ENCODE assay signal across 16 cellular contexts in genomic region chr9:93258818-93259489, GRCh38.
DNase-seq lines count a peak whose midpoint lies in the region; ATAC-seq and TF ChIP-seq lines count a peak whose summit lies in the region.
"Had no signal": no experiment of that assay in that cellular context is flagged by ENCODE, and none has a peak within 500 bp of the region (broad histone marks: within the 10 kb centered on the region; RNA-seq: fewer than 3 reads in every experiment).

No MANE protein-coding gene starts in this region.

- H3K79me2 ChIP-seq in hepatocyte: no peaks in the 10 kb centered on the region

- H2AFZ ChIP-seq in hepatocyte: no peak overlapping the region

- intact Hi-C loops in sigmoid colon (cut with DNase I): no loop called here

- WGBS in hepatocyte (ENCODE audit: low lambda C conversion rate, missing lambda C conversion rate): 90% methylated on average over 13 of the region's 33 CpGs
- WGBS in sigmoid colon, 2 donors: 81 to 92% methylated on average over 33 of the region's 33 CpGs

- H3K27ac ChIP-seq in HEK293 (ENCODE audit: extremely low read depth, low read depth, low read length) (no peak overlapping the region), hepatocyte (no peak overlapping the region), sigmoid colon (no peak overlapping the region), SJCRH30 (no peak overlapping the region)

- peak; percentile 30 for DNase-seq in activated CD8-positive, alpha-beta memory T cell treated with anti-CD3 and anti-CD28 coated beads for 24 hours
- no peak for DNase-seq in activated CD8-positive, alpha-beta memory T cell treated with anti-CD3 and anti-CD28 coated beads, Interleukin-2, amount 50 U/mL, for 4 hours
- DNase-seq in hepatocyte (ENCODE audit: low spot score): peak; percentile 3
- DNase-seq in sigmoid colon: peak; percentile 44
- no peak for DNase-seq in ACHN
- no peak for DNase-seq in SJCRH30
- DNase-seq: DMS79 treated with DMSO at 0.1 percent for 48 hours; erythroblast; Karpas-422; NCI-H1436 treated with DMSO at 0.1 percent for 48 hours; stimulated activated CD4-positive, alpha-beta T cell treated with anti-CD3 and anti-CD28 coated beads, Interleukin-15, amount 100 ng/mL, for 24 hours; stimulated activated naive B cell treated with anti-CD40 and anti-IgM and Interleukin-4, amounts not matched to agents 10 μg/mL and 1 μg/mL and 100 μg/mL, for 72 hours had no signal

- H4K20me1 ChIP-seq in hepatocyte (ENCODE audit: insufficient read depth, poor library complexity, severe bottlenecking): no peaks in the 10 kb centered on the region

- no peaks in the 10 kb centered on the region for H3K9me3 ChIP-seq in HEK293 (ENCODE audit: control insufficient read depth, insufficient read depth, low read depth, low read length)
- H3K9me3 ChIP-seq in hepatocyte (ENCODE audit: low read depth): no peaks in the 10 kb centered on the region
- no peaks in the 10 kb centered on the region for H3K9me3 ChIP-seq in sigmoid colon
- no peaks in the 10 kb centered on the region for H3K9me3 ChIP-seq in SJCRH30 (replicated peaks)

- no peak for TF ChIP-seq POLR2A in sigmoid colon (IDR thresholded peaks at IDR 0.05)

- POLR2A ChIA-PET in HEK293 (lab: Yijun Ruan, JAX): no interaction called here

- H3K4me3 ChIP-seq in HEK293 (ENCODE audit: low read depth, low read length) (no peak overlapping the region), hepatocyte (no peak overlapping the region), sigmoid colon (no peak overlapping the region), SJCRH30 (no peak overlapping the region)

- CTCF ChIA-PET in HEK293 (lab: Yijun Ruan, JAX): no interaction called here

- H3K36me3 ChIP-seq in HEK293 (ENCODE audit: control insufficient read depth in 2 of 2, insufficient read depth in 1 of 2, low read length in 2 of 2) (peaks cover 0 to 13% of the 10 kb centered on the region in 2 experiments; a peak in 1 of 3 replicates), hepatocyte (replicated peaks; ENCODE audit: insufficient read depth, low read depth) (no peaks in the 10 kb centered on the region), sigmoid colon (peaks cover 0 to 85% (median 11%) of the 10 kb centered on the region in 4 donors), SJCRH30 (no peaks in the 10 kb centered on the region)

- in situ Hi-C loops in ACHN (cut with HindIII; ENCODE audit: low pct_ligation_motif_present, low pct_unique_long_range_greater_than_20kb, low sequenced_read_pairs): no loop called here

- H3K4me1 ChIP-seq in HEK293 (ENCODE audit: control insufficient read depth, insufficient read depth, low read length) (no peaks in the 10 kb centered on the region), hepatocyte (ENCODE audit: insufficient read depth) (no peaks in the 10 kb centered on the region), sigmoid colon (no peaks in the 10 kb centered on the region), SJCRH30 (no peaks in the 10 kb centered on the region)

- ATAC-seq in HG02759 (IDR thresholded peaks at IDR 0.05; ENCODE audit: unreplicated experiment): no peak
- ATAC-seq: naive thymus-derived CD8-positive, alpha-beta T cell; Panc1; stimulated activated naive B cell treated with anti-CD40 and anti-IgM and Interleukin-4, amounts not matched to agents 10 μg/mL and 1 μg/mL and 100 μg/mL, for 72 hours had no signal

- TF ChIP-seq CTCF in HEK293 (tag by site-specific recombination; IDR thresholded peaks at IDR 0.05) (no peak), hepatocyte (IDR thresholded peaks at IDR 0.05; ENCODE audit: poor library complexity) (no peak), sigmoid colon (IDR thresholded peaks at IDR 0.05) (no peak)

- H3K4me2 ChIP-seq in hepatocyte: no peak overlapping the region

- TF ChIP-seq EP300 in sigmoid colon (IDR thresholded peaks at IDR 0.05): no peak

- no peaks in the 10 kb centered on the region for H3K9me2 ChIP-seq in hepatocyte (replicated peaks; ENCODE audit: insufficient read depth)

- H3K27me3 ChIP-seq in hepatocyte: no peaks in the 10 kb centered on the region
- H3K27me3 ChIP-seq in sigmoid colon: no peaks in the 10 kb centered on the region
- peaks cover 14% of the 10 kb centered on the region for H3K27me3 ChIP-seq in SJCRH30

TF ChIP-seq in HEK293, 187 proteins besides CTCF, POLR2A, EP300 and RAD21:
- TF ChIP-seq SCRT1 (tag by site-specific recombination; IDR thresholded peaks at IDR 0.05; ENCODE audit: borderline replicate concordance) (no peak), EGR2 (tag by site-specific recombination; IDR thresholded peaks at IDR 0.05; ENCODE audit: low read depth) (0 out of 2 replicates have a peak, but pooled peaks have one; percentile 50)

Comparison
In these comparisons a context has a peak if more than half of its experiments do, and no peak if none do; other contexts are left out.
1. DNase-seq: peak in activated CD8-positive, alpha-beta memory T cell treated with anti-CD3 and anti-CD28 coated beads for 24 hours (single experiment), hepatocyte (single experiment) and sigmoid colon (single experiment); none in activated CD8-positive, alpha-beta memory T cell treated with anti-CD3 and anti-CD28 coated beads, Interleukin-2, amount 50 U/mL, for 4 hours (single experiment), ACHN (single experiment) and SJCRH30 (0 of 2).